1 cellular context compared by ENCODE assay signal in genomic region chr11:64249038-64249437, GRCh38.
TF ChIP-seq lines count a peak whose summit lies in the region.

No MANE protein-coding gene starts in this region.

TF ChIP-seq in K562, 482 proteins besides CTCF, POLR2A, EP300 and RAD21:
- no peak for TF ChIP-seq TRIM28 (IDR thresholded peaks at IDR 0.05)
- 0 out of 2 replicates have a peak, but pooled peaks have one; percentile 14 for TF ChIP-seq ZBTB7A (IDR thresholded peaks at IDR 0.05; ENCODE audit: borderline replicate concordance, control insufficient read depth, low read depth, low read length)
- no peak for TF ChIP-seq POLR2H (tag; IDR thresholded peaks at IDR 0.05; ENCODE audit: low read depth)
- 0 out of 2 replicates have a peak, but pooled peaks have one; percentile 8 for TF ChIP-seq ZFX (CRISPR knock-in tag; IDR thresholded peaks at IDR 0.05)
- no peak for TF ChIP-seq ZNF217 (CRISPR knock-in tag; IDR thresholded peaks at IDR 0.05)
- TF ChIP-seq ELF4 (CRISPR knock-in tag; IDR thresholded peaks at IDR 0.05): no peak
- TF ChIP-seq MYNN (IDR thresholded peaks at IDR 0.05): no peak
- TF ChIP-seq MYNN (CRISPR knock-in tag; IDR thresholded peaks at IDR 0.05): no peak
- TF ChIP-seq THRA (IDR thresholded peaks at IDR 0.05): no peak
- no peak for TF ChIP-seq EZH2 (IDR thresholded peaks at IDR 0.05; ENCODE audit: borderline replicate concordance, low read depth, low read length)
- no peak for TF ChIP-seq ZNF121 (CRISPR knock-in tag; conservative IDR thresholded peaks at IDR 0.05)
- no peak for TF ChIP-seq CEBPB (tag; IDR thresholded peaks at IDR 0.05)
- no peak for TF ChIP-seq ZEB2 (IDR thresholded peaks at IDR 0.05)
- TF ChIP-seq ZNF695 (CRISPR knock-in tag; IDR thresholded peaks at IDR 0.05): no peak
